Comparison of ENCODE assay signal across 37 cellular contexts in genomic region chrX:69630147-69630546, GRCh38.
"Had no signal": no experiment of that assay in that cellular context is flagged by ENCODE, and none has a peak within 500 bp of the region (broad histone marks: within the 10 kb centered on the region; RNA-seq: fewer than 3 reads in every experiment).

No MANE protein-coding gene starts in this region.

- H3K36me3 ChIP-seq: adrenal gland, ascending aorta, brain microvascular endothelial cell, breast epithelium, cardiac muscle cell had no signal

- H3K4me1 ChIP-seq: adrenal gland, ascending aorta, body of pancreas, breast epithelium had no signal

- H3K4me3 Mint-ChIP-seq: activated naive CD4-positive, alpha-beta T cell treated with anti-CD3 and anti-CD28 coated beads for 36 hours; activated naive CD4-positive, alpha-beta T cell treated with anti-CD3 and anti-CD28 coated beads, Interleukin-2, amount 10 ng/mL, durations not matched to agents 7 days and 5 days; activated naive CD8-positive, alpha-beta T cell; activated naive CD8-positive, alpha-beta T cell treated with anti-CD3 and anti-CD28 coated beads for 36 hours; activated naive CD8-positive, alpha-beta T cell treated with anti-CD3 and anti-CD28 coated beads, Interleukin-2, amount 10 ng/mL, durations not matched to agents 7 days and 5 days; activated naive CD8-positive, alpha-beta T cell treated with anti-CD3 and anti-CD28 coated beads, Interleukin-2, amount 50 U/mL, for 24 hours; activated T-cell treated with anti-CD3 and anti-CD28 coated beads, Interleukin-2, amount 50 U/mL, for 24 hours; activated T-cell treated with anti-CD3 and anti-CD28 coated beads, Interleukin-2, amount 50 U/mL, for 4 hours; activated T-helper 1 cell treated with anti-CD3 and anti-CD28 coated beads, Interleukin-12 subunit alpha, Interleukin-12 subunit beta, Interleukin-2, Interleukin-4 antibody, amounts not matched to agents 30 ng/mL and 10 ng/mL and 1 ng/mL, durations not matched to agents 14 hours and 24 hours and 36 hours; brain; central memory CD8-positive, alpha-beta T cell had no signal

- H3K4me1 Mint-ChIP-seq: brain; central memory CD8-positive, alpha-beta T cell had no signal

- DNase-seq: activated effector memory CD4-positive, alpha-beta T cell treated with anti-CD3 and anti-CD28 coated beads, Interleukin-2, amount 50 U/mL, for 16 hours; activated effector memory CD4-positive, alpha-beta T cell treated with Interleukin-2 at 50 U/mL for 16 hours; activated gamma-delta T cell; activated gamma-delta T cell treated with Interleukin-2 at 50 U/mL for 16 hours; activated naive CD4-positive, alpha-beta T cell treated with anti-CD3 and anti-CD28 coated beads for 36 hours; activated naive CD4-positive, alpha-beta T cell treated with anti-CD3 and anti-CD28 coated beads, Interleukin-2, amount 10 ng/mL, durations not matched to agents 7 days and 5 days; activated naive CD4-positive, alpha-beta T cell treated with anti-CD3 and anti-CD28 coated beads, Interleukin-2, amount 50 U/mL, for 16 hours; activated naive CD4-positive, alpha-beta T cell treated with Interleukin-2 at 50 U/mL for 16 hours; activated naive CD8-positive, alpha-beta T cell treated with anti-CD3 and anti-CD28 coated beads for 36 hours; activated naive CD8-positive, alpha-beta T cell treated with anti-CD3 and anti-CD28 coated beads, Interleukin-2, amount 10 ng/mL, durations not matched to agents 7 days and 5 days; activated naive CD8-positive, alpha-beta T cell treated with anti-CD3 and anti-CD28 coated beads, Interleukin-2, amount 50 U/mL, for 24 hours; activated T-cell treated with anti-CD3 and anti-CD28 coated beads for 4 hours; activated T-cell treated with anti-CD3 and anti-CD28 coated beads, Interleukin-2, amount 50 U/mL, for 1 hour; activated T-cell treated with anti-CD3 and anti-CD28 coated beads, Interleukin-2, amount 50 U/mL, for 24 hours; activated T-cell treated with anti-CD3 and anti-CD28 coated beads, Interleukin-2, amount 50 U/mL, for 4 hours; activated T-cell treated with anti-CD3 and anti-CD28 coated beads, Interleukin-2, amount 50 U/mL, for 48 hours; activated T-cell treated with anti-CD3 and anti-CD28 coated beads, Interleukin-2, amount 50 U/mL, for 72 hours; adrenal gland; amniotic stem cell; amygdala; anterior cingulate cortex; aorta; body of pancreas; brain microvascular endothelial cell; caudate nucleus; central memory CD4-positive, alpha-beta T cell; cerebellar nuclear complex had no signal

- H3K27ac ChIP-seq: adrenal gland, ascending aorta, body of pancreas, brain microvascular endothelial cell, breast epithelium, cardiac muscle cell had no signal

- H3K9me3 Mint-ChIP-seq: activated naive CD4-positive, alpha-beta T cell treated with anti-CD3 and anti-CD28 coated beads for 36 hours; activated naive CD4-positive, alpha-beta T cell treated with anti-CD3 and anti-CD28 coated beads, Interleukin-2, amount 10 ng/mL, durations not matched to agents 7 days and 5 days; activated naive CD8-positive, alpha-beta T cell treated with anti-CD3 and anti-CD28 coated beads, Interleukin-2, amount 10 ng/mL, durations not matched to agents 7 days and 5 days; activated naive CD8-positive, alpha-beta T cell treated with anti-CD3 and anti-CD28 coated beads, Interleukin-2, amount 50 U/mL, for 24 hours; activated T-cell treated with anti-CD3 and anti-CD28 coated beads, Interleukin-2, amount 50 U/mL, for 24 hours; activated T-cell treated with anti-CD3 and anti-CD28 coated beads, Interleukin-2, amount 50 U/mL, for 4 hours; activated T-helper 1 cell treated with anti-CD3 and anti-CD28 coated beads, Interleukin-12 subunit alpha, Interleukin-12 subunit beta, Interleukin-2, Interleukin-4 antibody, amounts not matched to agents 30 ng/mL and 10 ng/mL and 1 ng/mL, durations not matched to agents 14 hours and 24 hours and 36 hours; activated T-helper 2 cell treated with anti-CD3 and anti-CD28 coated beads, Interferon-gamma antibody, Interleukin-2, Interleukin-4, amounts not matched to agents 10 μg/mL and 5 μg/mL and 100 μg/mL, durations not matched to agents 14 hours and 24 hours and 36 hours; central memory CD8-positive, alpha-beta T cell had no signal

- H3K27me3 Mint-ChIP-seq: activated naive CD4-positive, alpha-beta T cell treated with anti-CD3 and anti-CD28 coated beads, Interleukin-2, amount 10 ng/mL, durations not matched to agents 7 days and 5 days; activated naive CD8-positive, alpha-beta T cell; activated naive CD8-positive, alpha-beta T cell treated with anti-CD3 and anti-CD28 coated beads for 36 hours; activated naive CD8-positive, alpha-beta T cell treated with anti-CD3 and anti-CD28 coated beads, Interleukin-2, amount 10 ng/mL, durations not matched to agents 7 days and 5 days; activated naive CD8-positive, alpha-beta T cell treated with anti-CD3 and anti-CD28 coated beads, Interleukin-2, amount 50 U/mL, for 24 hours; central memory CD8-positive, alpha-beta T cell had no signal

- FAIRE-seq: bronchial epithelial cell had no signal

- H3K9me3 ChIP-seq: adrenal gland, ascending aorta, body of pancreas, breast epithelium had no signal

- ATAC-seq: activated naive CD8-positive, alpha-beta T cell treated with anti-CD3 and anti-CD28 coated beads, Interleukin-2, amount 50 U/mL, for 24 hours; activated T-cell treated with anti-CD3 and anti-CD28 coated beads, Interleukin-2, amount 50 U/mL, for 4 hours; activated T-cell treated with anti-CD3 and anti-CD28 coated beads, Interleukin-2, amount 50 U/mL, for 72 hours; body of pancreas had no signal

- H3K36me3 Mint-ChIP-seq: activated naive CD4-positive, alpha-beta T cell treated with anti-CD3 and anti-CD28 coated beads, Interleukin-2, amount 50 U/mL, for 72 hours; activated naive CD8-positive, alpha-beta T cell treated with anti-CD3 and anti-CD28 coated beads for 36 hours; activated naive CD8-positive, alpha-beta T cell treated with anti-CD3 and anti-CD28 coated beads, Interleukin-2, amount 10 ng/mL, durations not matched to agents 7 days and 5 days; brain had no signal

- H3K27me3 ChIP-seq: adrenal gland, ascending aorta, body of pancreas, brain microvascular endothelial cell, cardiac muscle cell had no signal

- H3K4me3 ChIP-seq: adrenal gland, ascending aorta, body of pancreas, breast epithelium, cardiac muscle cell had no signal

- H3K27ac Mint-ChIP-seq: activated naive CD4-positive, alpha-beta T cell treated with anti-CD3 and anti-CD28 coated beads for 36 hours; activated naive CD4-positive, alpha-beta T cell treated with anti-CD3 and anti-CD28 coated beads, Interleukin-2, amount 10 ng/mL, durations not matched to agents 7 days and 5 days; activated naive CD4-positive, alpha-beta T cell treated with anti-CD3 and anti-CD28 coated beads, Interleukin-2, amount 50 U/mL, for 72 hours; activated naive CD8-positive, alpha-beta T cell; activated naive CD8-positive, alpha-beta T cell treated with anti-CD3 and anti-CD28 coated beads for 36 hours; activated naive CD8-positive, alpha-beta T cell treated with anti-CD3 and anti-CD28 coated beads, Interleukin-2, amount 10 ng/mL, durations not matched to agents 7 days and 5 days; activated naive CD8-positive, alpha-beta T cell treated with anti-CD3 and anti-CD28 coated beads, Interleukin-2, amount 50 U/mL, for 24 hours; activated T-cell treated with anti-CD3 and anti-CD28 coated beads, Interleukin-2, amount 50 U/mL, for 24 hours; activated T-cell treated with anti-CD3 and anti-CD28 coated beads, Interleukin-2, amount 50 U/mL, for 72 hours; activated T-helper 1 cell treated with anti-CD3 and anti-CD28 coated beads, Interleukin-12 subunit alpha, Interleukin-12 subunit beta, Interleukin-2, Interleukin-4 antibody, amounts not matched to agents 30 ng/mL and 10 ng/mL and 1 ng/mL, durations not matched to agents 14 hours and 24 hours and 36 hours; activated T-helper 2 cell treated with anti-CD3 and anti-CD28 coated beads, Interferon-gamma antibody, Interleukin-2, Interleukin-4, amounts not matched to agents 10 μg/mL and 5 μg/mL and 100 μg/mL, durations not matched to agents 14 hours and 24 hours and 36 hours; brain had no signal
